In the genomic region with DNA sequence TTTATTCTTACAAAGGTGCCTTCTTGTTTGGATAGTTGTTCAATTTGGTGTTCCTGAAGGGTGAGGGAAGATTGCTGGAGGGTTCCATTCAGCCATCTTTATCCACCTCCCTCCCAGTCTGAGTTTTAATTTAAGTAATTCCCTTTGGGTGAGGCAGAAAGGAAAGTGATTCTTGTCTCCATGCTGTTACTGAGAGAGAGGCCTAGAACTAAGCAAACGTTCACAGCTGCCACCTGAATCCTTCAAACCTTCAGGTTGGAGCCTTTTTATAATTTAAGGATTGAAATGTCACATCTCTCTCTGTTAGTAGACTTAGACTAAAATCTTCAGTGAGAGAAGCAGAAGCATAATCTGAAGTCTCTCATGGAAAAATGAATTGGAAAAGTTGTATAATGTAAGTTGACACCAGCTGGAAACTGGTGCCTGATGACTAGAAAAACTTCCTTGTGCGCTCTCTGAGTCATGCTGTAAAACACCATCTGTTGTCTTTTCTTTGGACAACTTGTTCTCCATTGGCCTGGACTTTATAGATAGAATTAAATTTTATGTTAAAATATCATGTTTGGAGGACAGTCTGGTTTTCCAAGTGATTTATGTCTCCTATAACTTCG, we compare ENCODE assay signal across 1 cellular context.
TF ChIP-seq lines count a peak whose summit lies in the region.

No MANE protein-coding gene starts in this region.

TF ChIP-seq in IMR-90, 13 proteins besides CTCF, POLR2A, EP300 and RAD21 (continued from another document):
- TF ChIP-seq CEBPB (IDR thresholded peaks at IDR 0.05; ENCODE audit: low read depth, low read length) (no peak), RFX5 (IDR thresholded peaks at IDR 0.05; ENCODE audit: low read depth, low read length) (peak; percentile 75; the same call in 1 of the 2 replicates), FOS (IDR thresholded peaks at IDR 0.05; ENCODE audit: low read depth, low read length) (peak; percentile 70; the same call in 1 of the 2 replicates), BHLHE40 (IDR thresholded peaks at IDR 0.05; ENCODE audit: low read depth, low read length) (no peak), CHD1 (IDR thresholded peaks at IDR 0.05; ENCODE audit: low read depth, low read length) (no peak)
- TF ChIP-seq, protein P1, sequence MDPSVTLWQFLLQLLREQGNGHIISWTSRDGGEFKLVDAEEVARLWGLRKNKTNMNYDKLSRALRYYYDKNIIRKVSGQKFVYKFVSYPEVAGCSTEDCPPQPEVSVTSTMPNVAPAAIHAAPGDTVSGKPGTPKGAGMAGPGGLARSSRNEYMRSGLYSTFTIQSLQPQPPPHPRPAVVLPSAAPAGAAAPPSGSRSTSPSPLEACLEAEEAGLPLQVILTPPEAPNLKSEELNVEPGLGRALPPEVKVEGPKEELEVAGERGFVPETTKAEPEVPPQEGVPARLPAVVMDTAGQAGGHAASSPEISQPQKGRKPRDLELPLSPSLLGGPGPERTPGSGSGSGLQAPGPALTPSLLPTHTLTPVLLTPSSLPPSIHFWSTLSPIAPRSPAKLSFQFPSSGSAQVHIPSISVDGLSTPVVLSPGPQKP (IDR thresholded peaks at IDR 0.05; ENCODE audit: borderline replicate concordance, low read depth, low read length) = no peak
TF ChIP-seq in IMR-90: peak in this region for 3.
